In genomic region chr9:2385746-2386145, GRCh38 we compare ENCODE assay signal across 21 cellular contexts.
"Had no signal": no experiment of that assay in that cellular context is flagged by ENCODE, and none has a peak within 500 bp of the region (broad histone marks: within the 10 kb centered on the region; RNA-seq: fewer than 3 reads in every experiment).

No MANE protein-coding gene starts in this region.

- H3K27me3 ChIP-seq: colonic mucosa, hepatocyte, left lung, thyroid gland had no signal

- DNase-seq: activated CD4-positive, alpha-beta memory T cell treated with anti-CD3 and anti-CD28 coated beads for 36 hours; activated CD4-positive, alpha-beta T cell treated with anti-CD3 and anti-CD28 coated beads for 48 hours; activated naive CD4-positive, alpha-beta T cell treated with Interleukin-2 at 50 U/mL for 16 hours; activated naive CD8-positive, alpha-beta T cell treated with anti-CD3 and anti-CD28 coated beads for 36 hours; activated T-cell treated with anti-CD3 and anti-CD28 coated beads, Interleukin-2, amount 50 U/mL, for 48 hours; central memory CD4-positive, alpha-beta T cell; colonic mucosa; effector memory CD8-positive, alpha-beta T cell; glutamatergic neuron; immature natural killer cell; left lung; naive thymus-derived CD8-positive, alpha-beta T cell; stimulated activated CD4-positive, alpha-beta T cell treated with anti-CD3 and anti-CD28 coated beads, Interleukin-12 subunit alpha, Interleukin-12 subunit beta, amount 100 ng/mL, for 4 hours; T1000; thyroid gland had no signal

- H3K4me2 ChIP-seq: hepatocyte had no signal

- H3K4me3 ChIP-seq: colonic mucosa, dorsolateral prefrontal cortex, hepatocyte, left lung, lung, prostate gland, thyroid gland had no signal

- H3K4me3 Mint-ChIP-seq: activated CD4-positive, alpha-beta memory T cell treated with anti-CD3 and anti-CD28 coated beads for 36 hours; activated naive CD8-positive, alpha-beta T cell treated with anti-CD3 and anti-CD28 coated beads for 36 hours; effector memory CD8-positive, alpha-beta T cell; immature natural killer cell; naive thymus-derived CD8-positive, alpha-beta T cell; stimulated activated naive CD8-positive, alpha-beta T cell treated with anti-CD3 and anti-CD28 coated beads, Interleukin-15, Interleukin-2, amounts not matched to agents 100 ng/mL and 50 ng/mL, for 24 hours had no signal

- H3K36me3 ChIP-seq: colonic mucosa, left lung, prostate gland, thyroid gland had no signal

- H3K79me2 ChIP-seq: hepatocyte had no signal

- H3K36me3 Mint-ChIP-seq: activated CD4-positive, alpha-beta memory T cell treated with anti-CD3 and anti-CD28 coated beads for 36 hours; activated naive CD8-positive, alpha-beta T cell treated with anti-CD3 and anti-CD28 coated beads for 36 hours; immature natural killer cell; naive thymus-derived CD8-positive, alpha-beta T cell had no signal

- H3K9me3 Mint-ChIP-seq: activated CD4-positive, alpha-beta memory T cell treated with anti-CD3 and anti-CD28 coated beads for 36 hours had no signal

- H3K4me1 Mint-ChIP-seq: activated naive CD8-positive, alpha-beta T cell treated with anti-CD3 and anti-CD28 coated beads for 36 hours; immature natural killer cell had no signal

- H3K27ac ChIP-seq: colonic mucosa, dorsolateral prefrontal cortex, hepatocyte, left lung, prostate gland, thyroid gland had no signal

- H2AFZ ChIP-seq: hepatocyte had no signal

- H3K4me1 ChIP-seq: colonic mucosa, left lung, prostate gland, thyroid gland had no signal

- H3K27ac Mint-ChIP-seq: activated CD4-positive, alpha-beta memory T cell treated with anti-CD3 and anti-CD28 coated beads for 36 hours; activated naive CD8-positive, alpha-beta T cell treated with anti-CD3 and anti-CD28 coated beads for 36 hours; effector memory CD8-positive, alpha-beta T cell; immature natural killer cell; naive thymus-derived CD8-positive, alpha-beta T cell; stimulated activated naive CD8-positive, alpha-beta T cell treated with anti-CD3 and anti-CD28 coated beads, Interleukin-15, Interleukin-2, amounts not matched to agents 100 ng/mL and 50 ng/mL, for 24 hours had no signal

- ATAC-seq: effector memory CD8-positive, alpha-beta T cell; esophagus mucosa; left lung; naive thymus-derived CD8-positive, alpha-beta T cell had no signal
